ENCODE assay signal across 8 cellular contexts in the genomic region with DNA sequence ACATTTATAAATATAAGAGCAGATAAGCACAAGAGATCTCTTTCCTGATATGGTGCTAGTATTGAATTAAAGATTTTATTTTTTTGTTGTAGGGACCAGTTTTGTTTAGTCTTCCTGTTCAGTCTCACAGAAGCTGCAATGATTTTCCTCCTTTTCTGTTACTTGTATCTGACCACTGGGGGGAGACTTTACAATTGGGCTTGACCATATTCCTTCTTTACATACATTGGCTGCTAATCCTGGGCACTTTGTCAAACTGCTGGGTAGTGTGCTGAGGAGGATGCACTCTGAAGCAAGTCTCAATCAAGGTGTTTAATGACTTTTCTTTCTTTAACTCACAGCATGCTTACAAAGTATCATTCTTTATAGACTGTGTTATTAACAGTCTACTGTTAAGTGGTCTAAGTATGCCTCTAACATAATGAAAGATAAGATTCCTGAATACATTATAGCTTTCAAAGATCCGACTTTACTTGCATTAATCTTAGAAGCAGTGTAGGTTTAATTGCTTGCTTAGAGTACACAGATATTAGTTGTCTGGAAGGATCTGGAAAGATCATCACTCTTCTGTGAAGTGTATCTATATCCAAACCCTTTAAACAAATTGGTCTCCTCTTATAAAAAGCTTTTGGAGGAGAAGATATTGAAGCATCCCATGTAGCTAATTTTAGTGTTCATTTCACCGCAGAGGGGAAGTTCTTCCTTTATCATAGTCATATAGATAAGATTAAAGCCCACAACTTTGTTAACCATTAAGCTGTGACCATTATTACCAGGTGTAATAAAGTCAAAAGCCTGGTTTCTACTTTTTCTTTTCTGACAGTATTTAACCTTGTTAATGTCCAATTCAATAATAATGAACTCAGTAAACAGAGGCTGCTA. TPM values are rescaled to one million over a fixed set of nuclear protein-coding genes. Genes with fewer than 3 reads are reported as not detected.
DNase-seq lines count a peak whose midpoint lies in the region; ATAC-seq and TF ChIP-seq lines count a peak whose summit lies in the region.

No MANE protein-coding gene starts in this region.

- in situ Hi-C loops in astrocyte of the cerebellum (cut with HindIII; ENCODE audit: low sequenced_read_pairs) = no loop called here

- H3K27me3 ChIP-seq in kidney epithelial cell (ENCODE audit: control insufficient read depth, insufficient read depth, low read length) = no peaks in the 10 kb centered on the region

- H3K36me3 ChIP-seq in kidney epithelial cell (ENCODE audit: control insufficient read depth, insufficient read depth, low read length) = no peaks in the 10 kb centered on the region

- DNase-seq in CD1c-positive myeloid dendritic cell (ENCODE audit: extremely low spot score) = peak; percentile 37
- peak; percentile 48 for DNase-seq in NCI-H510A (lab: John Stamatoyannopoulos, UW)
- DNase-seq in astrocyte of the cerebellum (ENCODE audit: low read depth) = peak; percentile 68
- peak; percentile 38 for DNase-seq in kidney epithelial cell (ENCODE audit: low read depth)
- no peak for DNase-seq in stimulated activated CD8-positive, alpha-beta memory T cell treated with anti-CD3 and anti-CD28 coated beads, Interleukin-4, amount 100 ng/mL, for 48 hours
- DNase-seq in occipital lobe (lab: John Stamatoyannopoulos, UW) = no peak

- no peak overlapping the region for H3K4me3 ChIP-seq in astrocyte of the cerebellum (ENCODE audit: low read depth, low read length)
- no peak overlapping the region for H3K4me3 ChIP-seq in kidney epithelial cell (ENCODE audit: low read depth, low read length)

- ATAC-seq in GM18858 (IDR thresholded peaks at IDR 0.05; ENCODE audit: unreplicated experiment) (peak; percentile 26), HG03457 (IDR thresholded peaks at IDR 0.05; ENCODE audit: unreplicated experiment) (peak; percentile 30)

- TF ChIP-seq CTCF in astrocyte of the cerebellum (IDR thresholded peaks at IDR 0.05; ENCODE audit: low read depth, low read length, missing control alignments) = peak; percentile 74
- peak; percentile 70 for TF ChIP-seq CTCF in kidney epithelial cell (IDR thresholded peaks at IDR 0.05; ENCODE audit: insufficient read depth, low read length, poor library complexity, severe bottlenecking)

RNA-seq across cellular contexts. Expression of a gene that starts 3.2 kb away (rescaled TPM):
- total RNA-seq in kidney epithelial cell (8.0 and 8.9 TPM in 2 replicates), occipital lobe (422 TPM)

Comparison
In these comparisons a context has a peak if more than half of its experiments do, and no peak if none do; other contexts are left out.
1. DNase-seq: peak in CD1c-positive myeloid dendritic cell (single experiment), NCI-H510A (single experiment), astrocyte of the cerebellum (single experiment) and kidney epithelial cell (single experiment); none in stimulated activated CD8-positive, alpha-beta memory T cell treated with anti-CD3 and anti-CD28 coated beads, Interleukin-4, amount 100 ng/mL, for 48 hours (single experiment) and occipital lobe (single experiment).
2. RNA of a gene that starts 3.2 kb away (total RNA-seq): 422 TPM in occipital lobe (single experiment); 8.0 to 8.9 TPM in kidney epithelial cell; every median in the first group is over 10 times any median in the second.